8 cellular contexts compared by ENCODE assay signal in the genomic region with DNA sequence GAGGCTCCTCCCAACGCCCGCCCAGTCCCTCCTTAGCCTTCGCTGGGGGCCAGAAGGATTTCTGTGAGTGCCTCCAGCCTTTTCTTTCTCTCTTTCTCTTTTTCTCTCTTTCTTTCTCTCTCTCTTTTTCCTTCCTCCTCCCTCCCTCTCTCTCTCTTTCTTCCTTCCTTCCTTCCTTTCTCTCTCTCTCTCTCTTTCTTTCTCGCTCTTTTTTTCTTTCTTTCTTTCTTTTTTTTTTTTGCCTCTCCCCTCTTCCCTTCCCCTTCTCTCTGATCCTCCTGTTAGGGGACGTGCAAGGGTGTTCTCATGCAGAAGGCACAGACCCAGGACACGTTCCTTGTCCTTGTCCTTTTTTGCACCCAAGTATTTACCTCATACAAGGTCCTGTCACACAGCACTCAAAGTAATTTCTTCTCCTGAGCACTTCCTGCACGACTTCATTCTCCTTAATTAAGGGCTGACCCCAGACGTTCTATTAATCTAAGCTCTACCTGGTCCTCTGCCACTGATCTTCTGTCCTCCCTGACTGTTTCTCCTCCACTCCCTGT.
DNase-seq lines count a peak whose midpoint lies in the region; ATAC-seq and TF ChIP-seq lines count a peak whose summit lies in the region.

No MANE protein-coding gene starts in this region.

- in situ Hi-C loops in ACHN (cut with HindIII; ENCODE audit: low pct_ligation_motif_present, low pct_unique_long_range_greater_than_20kb, low sequenced_read_pairs): no loop called here

- TF ChIP-seq CTCF in parathyroid adenoma (IDR thresholded peaks at IDR 0.05): no peak

- H3K4me3 ChIP-seq in GM08714 (ENCODE audit: low read length) (peak overlapping the region; percentile 94), NT2/D1 (ENCODE audit: insufficient read length, low read depth) (peak overlapping the region; percentile 90), parathyroid adenoma (ENCODE audit: low read depth, low read length) (peak overlapping the region; percentile 43)

- H3K4me2 ChIP-seq in parathyroid adenoma (ENCODE audit: low read length): peak overlapping the region; percentile 68

- no peak for DNase-seq in NT2/D1 (ENCODE audit: low read depth, low spot score)
- no peak for DNase-seq in epithelial cell of prostate (ENCODE audit: low read depth, low spot score)
- no peak for DNase-seq in ACHN

- peak overlapping the region; percentile 81 for H3K27ac ChIP-seq in epithelial cell of prostate
- H3K27ac ChIP-seq in parathyroid adenoma: no peak overlapping the region

- H3K9me3 ChIP-seq in NT2/D1 (ENCODE audit: insufficient read depth, low read length) (peaks cover 3% of the 10 kb centered on the region; the same call in 1 of the 2 replicates), parathyroid adenoma (ENCODE audit: control insufficient read depth, low read length) (no peaks in the 10 kb centered on the region)

- peak overlapping the region; percentile 88 for H3K9ac ChIP-seq in NT2/D1 (ENCODE audit: insufficient read length, low read depth)
- no peak overlapping the region for H3K9ac ChIP-seq in parathyroid adenoma

- H3K79me2 ChIP-seq in parathyroid adenoma: no peaks in the 10 kb centered on the region

- ATAC-seq in HG02759 (IDR thresholded peaks at IDR 0.05; ENCODE audit: unreplicated experiment) (no peak), HG03039 (IDR thresholded peaks at IDR 0.05; ENCODE audit: unreplicated experiment) (no peak), GM18502 (IDR thresholded peaks at IDR 0.05; ENCODE audit: poor library complexity, unreplicated experiment) (no peak)

- peak overlapping the region; percentile 75 for H2AFZ ChIP-seq in parathyroid adenoma

- H3K36me3 ChIP-seq in NT2/D1 (ENCODE audit: insufficient read depth, insufficient read length, low read length): peaks cover 3% of the 10 kb centered on the region
- H3K36me3 ChIP-seq in parathyroid adenoma (ENCODE audit: control insufficient read depth, insufficient read depth, low read length): no peaks in the 10 kb centered on the region

- H3K4me1 ChIP-seq in NT2/D1 (ENCODE audit: insufficient read depth, insufficient read length): peaks cover 3% of the 10 kb centered on the region
- H3K4me1 ChIP-seq in parathyroid adenoma: no peaks in the 10 kb centered on the region

- H3K27me3 ChIP-seq in NT2/D1 (ENCODE audit: insufficient read depth, insufficient read length) (no peaks in the 10 kb centered on the region), parathyroid adenoma (ENCODE audit: control insufficient read depth, insufficient read depth, low read length) (no peaks in the 10 kb centered on the region)

Comparison
In these comparisons a context has a peak if more than half of its experiments do, and no peak if none do; other contexts are left out.
1. H3K4me3 ChIP-seq: peak in every context shown above with its lines; median percentile 94 in GM08714; 90 in NT2/D1; 43 in parathyroid adenoma.